Comparison of ENCODE assay signal across 1 cellular context in genomic region chr4:112894951-112895350, GRCh38.
TF ChIP-seq lines count a peak whose summit lies in the region.

No MANE protein-coding gene starts in this region.

TF ChIP-seq in SK-N-SH treated with all-trans-retinoic acid at 6 μM for 48 hours, 23 proteins besides CTCF, POLR2A, EP300 and RAD21 (continued from another document):
- TF ChIP-seq CREB5 (CRISPR knock-in tag; IDR thresholded peaks at IDR 0.05; ENCODE audit: low read depth) = no peak
